Comparison of ENCODE assay signal across 17 cellular contexts in genomic region chr5:172845190-172845975, GRCh38. TPM values are rescaled to one million over a fixed set of nuclear protein-coding genes. Genes with fewer than 3 reads are reported as not detected.
DNase-seq lines count a peak whose midpoint lies in the region; ATAC-seq and TF ChIP-seq lines count a peak whose summit lies in the region.
"Had no signal": no experiment of that assay in that cellular context is flagged by ENCODE, and none has a peak within 500 bp of the region (broad histone marks: within the 10 kb centered on the region; RNA-seq: fewer than 3 reads in every experiment).

No MANE protein-coding gene starts in this region.

- H3K36me3 Mint-ChIP-seq in HFFc6 (ENCODE audit: low read depth), result peaks cover 5% of the 10 kb centered on the region; the same call in 1 of the 2 replicates
- H3K36me3 Mint-ChIP-seq in activated naive CD4-positive, alpha-beta T cell treated with anti-CD3 and anti-CD28 coated beads for 36 hours (ENCODE audit: low read depth), result peaks cover 5% of the 10 kb centered on the region

- H3K27me3 Mint-ChIP-seq in HFFc6 (ENCODE audit: insufficient read depth), result no peaks in the 10 kb centered on the region
- H3K27me3 Mint-ChIP-seq in activated naive CD4-positive, alpha-beta T cell treated with anti-CD3 and anti-CD28 coated beads for 36 hours (ENCODE audit: low read depth), result no peaks in the 10 kb centered on the region
- H3K27me3 Mint-ChIP-seq: naive thymus-derived CD8-positive, alpha-beta T cell had no signal

- ATAC-seq in lower lobe of right lung (no peak), GM19467 (IDR thresholded peaks at IDR 0.05; ENCODE audit: unreplicated experiment) (no peak)
- ATAC-seq: GM23338; naive thymus-derived CD8-positive, alpha-beta T cell; right cardiac atrium had no signal

- H3K4me1 Mint-ChIP-seq in HFFc6 (ENCODE audit: low read depth), result peaks cover 47% of the 10 kb centered on the region
- peaks cover 23% of the 10 kb centered on the region for H3K4me1 Mint-ChIP-seq in activated naive CD4-positive, alpha-beta T cell treated with anti-CD3 and anti-CD28 coated beads for 36 hours (ENCODE audit: low read depth)

- no peaks in the 10 kb centered on the region for H3K9me3 Mint-ChIP-seq in HFFc6
- H3K9me3 Mint-ChIP-seq in activated naive CD4-positive, alpha-beta T cell treated with anti-CD3 and anti-CD28 coated beads for 36 hours, result no peaks in the 10 kb centered on the region
- H3K9me3 Mint-ChIP-seq: GM23338; naive thymus-derived CD8-positive, alpha-beta T cell had no signal

- H3K4me1 ChIP-seq in lower lobe of right lung (peaks cover 66% of the 10 kb centered on the region), skeletal muscle satellite cell (ENCODE audit: control insufficient read depth, insufficient read depth, low read length) (peaks cover 46% of the 10 kb centered on the region)

- intact Hi-C loops in lower lobe of right lung (cut with DNase I) (no loop called here), posterior vena cava (cut with DNase I) (no loop called here)
- intact Hi-C loops in activated naive CD4-positive, alpha-beta T cell treated with anti-CD3 and anti-CD28 coated beads for 36 hours (cut with micrococcal nuclease), result no loop called here

- peak overlapping the region; percentile 34 for H3K4me2 ChIP-seq in skeletal muscle satellite cell (ENCODE audit: low read length)
- H3K4me2 ChIP-seq: GM23338, hepatocyte had no signal

- H3K9ac ChIP-seq in skeletal muscle satellite cell (ENCODE audit: low read depth, low read length), result peak overlapping the region; percentile 46

- DNase-seq in HFFc6 (no peak), cerebellar cortex (ENCODE audit: low spot score) (peak; percentile 37), lower lobe of right lung (no peak), posterior vena cava (ENCODE audit: low spot score) (no peak), HCEC 1CT (no peak)
- DNase-seq in activated naive CD4-positive, alpha-beta T cell treated with anti-CD3 and anti-CD28 coated beads for 36 hours, result no peak
- DNase-seq: activated effector memory CD4-positive, alpha-beta T cell treated with Interleukin-2 at 50 U/mL for 16 hours; naive thymus-derived CD8-positive, alpha-beta T cell; NCI-H526 treated with DMSO at 0.1 percent for 48 hours; right cardiac atrium; stimulated activated CD4-positive, alpha-beta T cell treated with anti-CD3 and anti-CD28 coated beads, Interleukin-1b, Interleukin-23, amount 100 ng/mL, for 48 hours; WERI-Rb-1 had no signal

- H3K4me3 ChIP-seq in lower lobe of right lung (no peak overlapping the region), skeletal muscle satellite cell (ENCODE audit: low read length) (no peak overlapping the region)
- H3K4me3 ChIP-seq: coronary artery, GM23338, hepatocyte had no signal

- H3K27ac Mint-ChIP-seq in HFFc6, result 0 out of 2 replicates have a peak overlapping the region, but pooled peaks have one; percentile 4
- H3K27ac Mint-ChIP-seq in activated naive CD4-positive, alpha-beta T cell treated with anti-CD3 and anti-CD28 coated beads for 36 hours, result no peak overlapping the region
- H3K27ac Mint-ChIP-seq: GM23338 had no signal

- H3K27ac ChIP-seq in lower lobe of right lung, result peak overlapping the region; percentile 21
- H3K27ac ChIP-seq: coronary artery, hepatocyte, WERI-Rb-1 had no signal

- no peaks in the 10 kb centered on the region for H3K9me3 ChIP-seq in lower lobe of right lung
- H3K9me3 ChIP-seq in skeletal muscle satellite cell (replicated peaks; ENCODE audit: low read length), result no peaks in the 10 kb centered on the region

- no peaks in the 10 kb centered on the region for H3K27me3 ChIP-seq in lower lobe of right lung (ENCODE audit: low read depth)
- no peaks in the 10 kb centered on the region for H3K27me3 ChIP-seq in skeletal muscle satellite cell (ENCODE audit: control insufficient read depth, insufficient read depth, low read length)
- H3K27me3 ChIP-seq: hepatocyte had no signal

- peaks cover 5% of the 10 kb centered on the region for H3K36me3 ChIP-seq in lower lobe of right lung
- H3K36me3 ChIP-seq in skeletal muscle satellite cell (ENCODE audit: insufficient read depth, low read length), result peaks cover 30% of the 10 kb centered on the region
- H3K36me3 ChIP-seq: WERI-Rb-1 had no signal

- CTCF ChIA-PET in activated naive CD4-positive, alpha-beta T cell treated with anti-CD3 and anti-CD28 coated beads for 36 hours (lab: Charles Lee), result interaction anchor here (1.0 to 1.4 kb wide), 2 partner anchors 10 to 131 kb away, joined by 3 to 4 read pairs; no protein-coding TSS in a partner anchor

- H3K4me3 Mint-ChIP-seq in HFFc6, result no peak overlapping the region
- H3K4me3 Mint-ChIP-seq in activated naive CD4-positive, alpha-beta T cell treated with anti-CD3 and anti-CD28 coated beads for 36 hours, result no peak overlapping the region
- H3K4me3 Mint-ChIP-seq: GM23338 had no signal

- TF ChIP-seq CTCF in HFFc6 (IDR thresholded peaks at IDR 0.05), result peak; percentile 48
- no peak for TF ChIP-seq CTCF in lower lobe of right lung (IDR thresholded peaks at IDR 0.05)

RNA-seq across cellular contexts. Expression of gene ERGIC1, which starts 11.3 kb away (rescaled TPM):
- 100 to 1,000 TPM; 240 to 276 (median 258) TPM for total RNA-seq in HFFc6 (2021; fragmentation: NEBNext Ultra II Directional; extraction: Animal tissue kit (Norgen Biotek cat#: 25700))
- total RNA-seq in lower lobe of right lung, result 177 TPM
- 162 and 224 TPM in 2 replicates for total RNA-seq in skeletal muscle satellite cell (2012; rRNA removed)
- 100 to 1,000 TPM; 140 to 169 TPM for total RNA-seq in posterior vena cava
- total RNA-seq in activated naive CD4-positive, alpha-beta T cell treated with anti-CD3 and anti-CD28 coated beads for 36 hours, result 10 to 100 TPM; 33.4 to 36.2 TPM
